1 cellular context compared by ENCODE assay signal in genomic region chr1:219138747-219139146, GRCh38.
TF ChIP-seq lines count a peak whose summit lies in the region.

No MANE protein-coding gene starts in this region.

TF ChIP-seq in GM12878, 131 proteins besides CTCF, POLR2A, EP300 and RAD21 (continued from another document):
- TF ChIP-seq ATF2 (IDR thresholded peaks at IDR 0.05; ENCODE audit: low read length) = no peak
